Comparison of ENCODE assay signal across 8 cellular contexts in the genomic region with DNA sequence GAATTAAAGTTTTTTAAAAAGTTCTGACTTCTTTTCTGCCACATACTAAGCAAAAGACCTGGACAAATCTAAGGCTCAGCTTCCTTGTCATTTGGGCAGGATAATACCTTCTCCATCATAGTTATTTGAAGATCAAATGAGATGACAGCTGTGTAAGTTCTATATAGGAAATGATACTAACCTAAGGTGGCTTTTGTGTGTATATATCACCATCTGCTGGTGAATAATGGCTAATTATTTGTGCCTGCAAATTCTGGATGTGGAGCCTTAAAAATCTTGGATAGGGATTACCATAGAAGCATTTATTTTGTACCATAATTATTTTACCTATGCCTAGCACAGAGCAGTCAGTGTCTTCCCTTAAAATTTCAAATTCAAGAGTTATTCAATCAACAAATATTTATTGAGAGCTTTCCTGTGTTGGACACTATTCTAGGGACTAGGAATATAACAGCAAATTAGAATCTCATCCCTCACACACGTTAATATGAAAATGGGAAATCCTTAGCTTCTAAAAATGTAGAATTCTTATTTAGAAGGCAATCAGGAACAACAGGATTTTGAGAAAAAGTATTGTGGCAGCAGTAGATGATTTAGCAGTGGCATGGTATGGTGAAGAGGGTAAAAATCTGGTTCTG.
DNase-seq lines count a peak whose midpoint lies in the region; ATAC-seq and TF ChIP-seq lines count a peak whose summit lies in the region.

No MANE protein-coding gene starts in this region.

- no peak for TF ChIP-seq POLR2A in HCT116 (IDR thresholded peaks at IDR 0.05; ENCODE audit: borderline replicate concordance, extremely low read depth, insufficient read depth, insufficient read length)
- no peak for TF ChIP-seq POLR2A in right lobe of liver (IDR thresholded peaks at IDR 0.05)

- no peaks in the 10 kb centered on the region for H3K79me2 ChIP-seq in HCT116 (ENCODE audit: insufficient read depth, low read length)

- peaks cover 8% of the 10 kb centered on the region for H3K4me1 Mint-ChIP-seq in CD4-positive, alpha-beta T cell (ENCODE audit: low read depth)

- no TSS peak for BruUV-seq in HCT116 (replicated peaks; lab: Mats Ljungman, UMichigan)

- 56% methylated on average over 1 of the region's 1 CpG for WGBS in right lobe of liver (ENCODE audit: insufficient coverage, low coverage, low lambda C conversion rate, missing lambda C conversion rate)

- RAD21 ChIA-PET in HCT116 (lab: Charles Lee; ENCODE audit: low non-redundant PET in 1 of 2, low total read pairs in 2 of 2, uncharacterized antibody in 2 of 2, unreplicated experiment in 2 of 2) = interaction anchor here (0.6 to 3.0 kb wide), 6 partner anchors 46 to 157 kb away, joined by 3 to 18 read pairs (median 6); no protein-coding TSS in a partner anchor

- H4K20me1 ChIP-seq in HCT116 (ENCODE audit: insufficient read depth) = no peaks in the 10 kb centered on the region

- intact Hi-C loops in CD4-positive, alpha-beta T cell (cut with DNase I, micrococcal nuclease) = loop anchor here (1.0 to 5.0 kb wide), 3 partner anchors 152 to 247 kb away; no protein-coding TSS in a partner anchor
- intact Hi-C loops in HCT116 (cut with micrococcal nuclease) = loop anchor here (1.0 to 2.0 kb wide), 3 partner anchors 152 to 249 kb away; no protein-coding TSS in a partner anchor
- intact Hi-C loops in right lobe of liver (cut with DNase I) = no loop called here

- H3K9me3 Mint-ChIP-seq in CD4-positive, alpha-beta T cell = no peaks in the 10 kb centered on the region

- no peaks in the 10 kb centered on the region; a peak in 1 of 4 replicates for H3K36me3 ChIP-seq in HCT116 (ENCODE audit: control insufficient read depth in 1 of 2, insufficient read depth in 2 of 2, low read length in 2 of 2)
- peaks cover 0 to 24% (median 10%) of the 10 kb centered on the region in 4 donors for H3K36me3 ChIP-seq in right lobe of liver

- no peak overlapping the region for H3K4me2 ChIP-seq in HCT116 (ENCODE audit: low read length)

- peak; percentile 57 for ATAC-seq in CD4-positive, alpha-beta T cell (ENCODE audit: poor library complexity)
- ATAC-seq in HCT116 (peak; percentile 77), right lobe of liver (peak; percentile 66 to 81 (median 74)), GM18868 (IDR thresholded peaks at IDR 0.05; ENCODE audit: unreplicated experiment) (no peak)

- H3K4me3 ChIP-seq in HCT116 (replicated peaks in 1 of 2; ENCODE audit: low read depth in 1 of 2, low read length in 2 of 2) = no peak overlapping the region
- no peak overlapping the region for H3K4me3 ChIP-seq in right lobe of liver

- H3K9me2 ChIP-seq in HCT116 (ENCODE audit: insufficient read depth) = no peaks in the 10 kb centered on the region

- TF ChIP-seq RAD21 in HCT116 (IDR thresholded peaks at IDR 0.05; ENCODE audit: low read depth) = peak; percentile 96

- no peaks in the 10 kb centered on the region for H3K27me3 Mint-ChIP-seq in CD4-positive, alpha-beta T cell

- H3K27ac ChIP-seq in CD4-positive, alpha-beta T cell (ENCODE audit: low read depth, low read length) = no peak overlapping the region
- no peak overlapping the region for H3K27ac ChIP-seq in HCT116 (ENCODE audit: low read depth, low read length)
- H3K27ac ChIP-seq in right lobe of liver = no peak overlapping the region

- no peak overlapping the region for H3K4me3 Mint-ChIP-seq in CD4-positive, alpha-beta T cell

- TF ChIP-seq CTCF in CD4-positive, alpha-beta T cell (IDR thresholded peaks at IDR 0.05) = peak; percentile 78
- TF ChIP-seq CTCF in HCT116 (IDR thresholded peaks at IDR 0.05 in 2 of 3, conservative IDR thresholded peaks at IDR 0.05 in 1 of 3; ENCODE audit: borderline replicate concordance in 1 of 3, insufficient read depth in 1 of 3, low read depth in 2 of 3, low read length in 2 of 3) (peak; percentile 45 to 92 (median 75)), right lobe of liver (IDR thresholded peaks at IDR 0.05) (peak; percentile 60 to 77 (median 64))

- no peaks in the 10 kb centered on the region for H3K27me3 ChIP-seq in CD4-positive, alpha-beta T cell (ENCODE audit: control insufficient read depth, insufficient read depth, low read length)
- H3K27me3 ChIP-seq in HCT116 (ENCODE audit: insufficient read depth, low read length) (no peaks in the 10 kb centered on the region), right lobe of liver (no peaks in the 10 kb centered on the region)

- POLR2A ChIA-PET in CD4-positive, alpha-beta T cell (lab: Charles Lee) = interaction anchor here (0.6 to 2.9 kb wide), 5 partner anchors 120 to 192 kb away, joined by 3 to 14 read pairs (median 5); a partner anchor contains a TSS
- POLR2A ChIA-PET in HCT116 (lab: Charles Lee) = interaction anchor here (1.4 to 2.5 kb wide), 2 partner anchors 149 to 152 kb away, joined by 5 to 11 read pairs; no protein-coding TSS in a partner anchor

- CTCF ChIA-PET in CD4-positive, alpha-beta T cell (lab: Charles Lee) = interaction anchor here (0.5 to 11.9 kb wide), 12 partner anchors 9 to 259 kb away, joined by 3 to 113 read pairs (median 6); no protein-coding TSS in a partner anchor
- CTCF ChIA-PET in HCT116 (lab: Charles Lee) = interaction anchor here (0.6 to 7.7 kb wide), 13 partner anchors 16 to 249 kb away, joined by 3 to 122 read pairs (median 4); a partner anchor contains a TSS

- H3K27ac Mint-ChIP-seq in CD4-positive, alpha-beta T cell = no peak overlapping the region

- DNase-seq in CD4-positive, alpha-beta T cell = no peak
- DNase-seq in HCT116 (ENCODE audit: low read depth, low spot score) (peak; percentile 24), NCI-H748 treated with DMSO at 0.1 percent for 48 hours (lab: John Stamatoyannopoulos, UW) (peak; percentile 44), cerebellar cortex (ENCODE audit: low spot score) (peak; percentile 77), right lobe of liver (no peak), GOT3 (lab: John Stamatoyannopoulos, UW) (no peak)
- no peak for DNase-seq in effector CD4-positive, alpha-beta T cell

- H3K36me3 Mint-ChIP-seq in CD4-positive, alpha-beta T cell (ENCODE audit: low read depth) = peaks cover 98% of the 10 kb centered on the region

- no peak overlapping the region for H3K9ac ChIP-seq in HCT116 (ENCODE audit: low read length)

- H2AFZ ChIP-seq in HCT116 (ENCODE audit: low read depth, low read length, poor library complexity, severe bottlenecking) = no peak overlapping the region

- H3K4me1 ChIP-seq in HCT116 (ENCODE audit: control insufficient read depth in 1 of 2, insufficient read depth in 2 of 2, low read length in 2 of 2) (no peaks in the 10 kb centered on the region), right lobe of liver (no peaks in the 10 kb centered on the region)

- no peaks in the 10 kb centered on the region for H3K9me3 ChIP-seq in CD4-positive, alpha-beta T cell (ENCODE audit: control insufficient read depth, low read length)
- H3K9me3 ChIP-seq in HCT116 (ENCODE audit: control insufficient read depth in 1 of 2, insufficient read depth in 1 of 2, low read depth in 1 of 2, low read length in 2 of 2) (no peaks in the 10 kb centered on the region), right lobe of liver (no peaks in the 10 kb centered on the region)

TF ChIP-seq in HCT116, 20 proteins besides CTCF, POLR2A, EP300 and RAD21:
- TF ChIP-seq EZH2 (IDR thresholded peaks at IDR 0.05) = no peak
- 0 out of 2 replicates have a peak, but pooled peaks have one; percentile 16 for TF ChIP-seq CEBPB (IDR thresholded peaks at IDR 0.05; ENCODE audit: low read depth)
- peak; percentile 9; the same call in 1 of the 2 replicates for TF ChIP-seq SP1 (IDR thresholded peaks at IDR 0.05; ENCODE audit: low read depth)

Comparison
In these comparisons a context has a peak if more than half of its experiments do, and no peak if none do; other contexts are left out.
1. DNase-seq: peak in HCT116 (single experiment), NCI-H748 treated with DMSO at 0.1 percent for 48 hours (single experiment) and cerebellar cortex (single experiment); none in CD4-positive, alpha-beta T cell (0 of 10), right lobe of liver (0 of 3), effector CD4-positive, alpha-beta T cell (single experiment) and GOT3 (single experiment).
2. intact Hi-C loops: an anchor here in CD4-positive, alpha-beta T cell (1.0 to 5.0 kb wide) and HCT116 (1.0 to 2.0 kb wide); none called in right lobe of liver.
3. Peak in every context shown above with its lines, with median percentiles within 50 percentile points of each other: CTCF ChIP-seq.